In genomic region chr1:53769780-53770179, GRCh38 we compare ENCODE assay signal across 20 cellular contexts. TPM values are rescaled to one million over a fixed set of nuclear protein-coding genes. Genes with fewer than 3 reads are reported as not detected.
"Had no signal": no experiment of that assay in that cellular context is flagged by ENCODE, and none has a peak within 500 bp of the region (broad histone marks: within the 10 kb centered on the region; RNA-seq: fewer than 3 reads in every experiment).

No MANE protein-coding gene starts in this region.

- H3K9me3 ChIP-seq: right atrium auricular region, upper lobe of left lung had no signal

- H3K27ac ChIP-seq: epithelial cell of prostate, foreskin keratinocyte, right atrium auricular region, SK-N-MC, upper lobe of left lung had no signal

- ATAC-seq: activated naive CD8-positive, alpha-beta T cell treated with anti-CD3 and anti-CD28 coated beads, Interleukin-2, amount 50 U/mL, for 24 hours; foreskin keratinocyte; natural killer cell treated with Interleukin-12 subunit alpha and Interleukin-12 subunit beta and Interleukin-15 and Interleukin-18, amount 100 ng/mL, for 72 hours had no signal

- H3K4me1 ChIP-seq: right atrium auricular region, upper lobe of left lung had no signal

- H3K27ac Mint-ChIP-seq: activated naive CD4-positive, alpha-beta T cell treated with anti-CD3 and anti-CD28 coated beads for 36 hours; activated naive CD8-positive, alpha-beta T cell treated with anti-CD3 and anti-CD28 coated beads, Interleukin-2, amount 50 U/mL, for 24 hours; activated T-helper 2 cell treated with anti-CD3 and anti-CD28 coated beads, Interferon-gamma antibody, Interleukin-2, Interleukin-4, amounts not matched to agents 10 μg/mL and 5 μg/mL and 100 μg/mL, durations not matched to agents 14 hours and 24 hours and 36 hours; natural killer cell treated with Interleukin-12 subunit alpha and Interleukin-12 subunit beta and Interleukin-15 and Interleukin-18, amount 100 ng/mL, for 72 hours; stimulated activated naive CD8-positive, alpha-beta T cell treated with anti-CD3 and anti-CD28 coated beads, Interleukin-15, Interleukin-2, amounts not matched to agents 100 ng/mL and 50 ng/mL, for 24 hours had no signal

- H3K4me3 ChIP-seq: right atrium auricular region, SK-N-MC, upper lobe of left lung had no signal

- H3K27me3 Mint-ChIP-seq: activated naive CD8-positive, alpha-beta T cell treated with anti-CD3 and anti-CD28 coated beads, Interleukin-2, amount 50 U/mL, for 24 hours; natural killer cell treated with Interleukin-12 subunit alpha and Interleukin-12 subunit beta and Interleukin-15 and Interleukin-18, amount 100 ng/mL, for 72 hours; stimulated activated naive CD8-positive, alpha-beta T cell treated with anti-CD3 and anti-CD28 coated beads, Interleukin-15, Interleukin-2, amounts not matched to agents 100 ng/mL and 50 ng/mL, for 24 hours had no signal

- H3K4me3 Mint-ChIP-seq: activated naive CD4-positive, alpha-beta T cell treated with anti-CD3 and anti-CD28 coated beads for 36 hours; activated naive CD8-positive, alpha-beta T cell treated with anti-CD3 and anti-CD28 coated beads, Interleukin-2, amount 50 U/mL, for 24 hours; natural killer cell treated with Interleukin-12 subunit alpha and Interleukin-12 subunit beta and Interleukin-15 and Interleukin-18, amount 100 ng/mL, for 72 hours; stimulated activated naive CD8-positive, alpha-beta T cell treated with anti-CD3 and anti-CD28 coated beads, Interleukin-15, Interleukin-2, amounts not matched to agents 100 ng/mL and 50 ng/mL, for 24 hours had no signal

- H3K9me3 Mint-ChIP-seq: activated naive CD4-positive, alpha-beta T cell treated with anti-CD3 and anti-CD28 coated beads for 36 hours; activated naive CD8-positive, alpha-beta T cell treated with anti-CD3 and anti-CD28 coated beads, Interleukin-2, amount 50 U/mL, for 24 hours; activated T-helper 2 cell treated with anti-CD3 and anti-CD28 coated beads, Interferon-gamma antibody, Interleukin-2, Interleukin-4, amounts not matched to agents 10 μg/mL and 5 μg/mL and 100 μg/mL, durations not matched to agents 14 hours and 24 hours and 36 hours; natural killer cell treated with Interleukin-12 subunit alpha and Interleukin-12 subunit beta and Interleukin-15 and Interleukin-18, amount 100 ng/mL, for 72 hours; stimulated activated naive CD8-positive, alpha-beta T cell treated with anti-CD3 and anti-CD28 coated beads, Interleukin-15, Interleukin-2, amounts not matched to agents 100 ng/mL and 50 ng/mL, for 24 hours had no signal

- DNase-seq: activated CD4-positive, CD25-positive, alpha-beta regulatory T cell treated with anti-CD3 and anti-CD28 coated beads, Interleukin-2, amount 50 U/mL, for 72 hours; activated naive CD4-positive, alpha-beta T cell treated with anti-CD3 and anti-CD28 coated beads for 36 hours; activated naive CD8-positive, alpha-beta T cell treated with anti-CD3 and anti-CD28 coated beads, Interleukin-2, amount 50 U/mL, for 24 hours; central memory CD4-positive, alpha-beta T cell; dermis blood vessel endothelial cell; foreskin keratinocyte; glutamatergic neuron; kidney glomerular epithelial cell; mesendoderm; small intestine; T-helper 1 cell; T1000; upper lobe of left lung had no signal

- H3K27me3 ChIP-seq: foreskin keratinocyte, right atrium auricular region, upper lobe of left lung had no signal

RNA-seq across cellular contexts. Expression of gene GLIS1, which starts 30.8 kb away (rescaled TPM):
- total RNA-seq: activated naive CD4-positive, alpha-beta T cell treated with anti-CD3 and anti-CD28 coated beads for 36 hours; activated T-helper 2 cell treated with anti-CD3 and anti-CD28 coated beads, Interferon-gamma antibody, Interleukin-2, Interleukin-4, amounts not matched to agents 10 μg/mL and 5 μg/mL and 100 μg/mL, durations not matched to agents 14 hours and 24 hours and 36 hours; dermis blood vessel endothelial cell; foreskin keratinocyte; natural killer cell treated with Interleukin-12 subunit alpha and Interleukin-12 subunit beta and Interleukin-15 and Interleukin-18, amount 100 ng/mL, for 72 hours; temporal lobe had no signal
- polyA plus RNA-seq: foreskin keratinocyte had no signal
